ENCODE assay signal across 8 cellular contexts in genomic region chr7:144834516-144835165, GRCh38. TPM values are rescaled to one million over a fixed set of nuclear protein-coding genes. Genes with fewer than 3 reads are reported as not detected.
A peak's percentile ranks its signal among the peaks of the same experiment; 100 is the strongest.
DNase-seq lines count a peak whose midpoint lies in the region; ATAC-seq and TF ChIP-seq lines count a peak whose summit lies in the region.

No MANE protein-coding gene starts in this region.

- peak overlapping the region; percentile 98 for H2AFZ ChIP-seq in neuron (ENCODE audit: low read depth, low read length)

- peaks cover 14% of the 10 kb centered on the region for H3K79me2 ChIP-seq in DOHH2 (ENCODE audit: control insufficient read depth, low read length)

- H3K4me1 Mint-ChIP-seq in activated CD4-positive, alpha-beta T cell treated with anti-CD3 and anti-CD28 coated beads, Interleukin-2, amount 10 ng/mL, durations not matched to agents 7 days and 5 days: peaks cover 48% of the 10 kb centered on the region

- H3K9me2 ChIP-seq in DOHH2 (replicated peaks; ENCODE audit: control insufficient read depth, low read length): no peaks in the 10 kb centered on the region

- H3K9me3 Mint-ChIP-seq in activated CD4-positive, alpha-beta T cell treated with anti-CD3 and anti-CD28 coated beads, Interleukin-2, amount 10 ng/mL, durations not matched to agents 7 days and 5 days: peaks cover 19% of the 10 kb centered on the region

- no peaks in the 10 kb centered on the region for H3K36me3 ChIP-seq in DOHH2 (ENCODE audit: control insufficient read depth, low read length)
- H3K36me3 ChIP-seq in esophagus (ENCODE audit: control insufficient read depth in 2 of 2, insufficient read depth in 2 of 2, low read length in 1 of 2): no peaks in the 10 kb centered on the region
- H3K36me3 ChIP-seq in neuron (ENCODE audit: insufficient read depth, low read length): no peaks in the 10 kb centered on the region

- ATAC-seq in GM21528 (IDR thresholded peaks at IDR 0.05; ENCODE audit: low FRiP score, unreplicated experiment): peak; percentile 42

- peak overlapping the region; percentile 93 for H3K4me3 Mint-ChIP-seq in activated CD4-positive, alpha-beta T cell treated with anti-CD3 and anti-CD28 coated beads, Interleukin-2, amount 10 ng/mL, durations not matched to agents 7 days and 5 days

- H3K27me3 ChIP-seq in DOHH2 (ENCODE audit: control insufficient read depth, low read length) (no peaks in the 10 kb centered on the region), esophagus (ENCODE audit: control insufficient read depth in 1 of 2, insufficient read depth in 2 of 2, low read length in 2 of 2) (no peaks in the 10 kb centered on the region), neuron (ENCODE audit: insufficient read depth, low read length) (no peaks in the 10 kb centered on the region)

- 29 to 31% methylated on average over 15 of the region's 15 CpGs for WGBS in esophagus, 2 donors

- 0 out of 2 replicates have a peak, but pooled peaks cover 8% of the 10 kb centered on the region for H3F3A ChIP-seq in DOHH2 (ENCODE audit: control insufficient read depth, insufficient read depth)

- H3K9me3 ChIP-seq in DOHH2 (ENCODE audit: control insufficient read depth, insufficient read depth, low read length) (peaks cover 5% of the 10 kb centered on the region; the same call in 1 of the 2 replicates), esophagus (ENCODE audit: control insufficient read depth in 2 of 2, insufficient read depth in 1 of 2, low read depth in 1 of 2, low read length in 1 of 2) (no peaks in the 10 kb centered on the region), neuron (ENCODE audit: low read length) (no peaks in the 10 kb centered on the region)

- POLR2A ChIA-PET in activated CD4-positive, alpha-beta T cell treated with anti-CD3 and anti-CD28 coated beads, Interleukin-2, amount 10 ng/mL, durations not matched to agents 7 days and 5 days (lab: Charles Lee): interaction anchor here (0.7 to 2.3 kb wide), 3 partner anchors 13 to 911 kb away, joined by 5 to 12 read pairs (median 11); no protein-coding TSS in a partner anchor

- peaks cover 39% of the 10 kb centered on the region for H3K4me1 ChIP-seq in DOHH2 (ENCODE audit: control insufficient read depth, low read length)
- H3K4me1 ChIP-seq in esophagus (ENCODE audit: control insufficient read depth in 2 of 2, insufficient read depth in 2 of 2, low read length in 1 of 2): no peaks in the 10 kb centered on the region
- H3K4me1 ChIP-seq in neuron (ENCODE audit: insufficient read depth, low read length): peaks cover 3% of the 10 kb centered on the region

- peak overlapping the region; percentile 79 for H3K27ac ChIP-seq in DOHH2 (ENCODE audit: low read depth, low read length)
- H3K27ac ChIP-seq in esophagus (ENCODE audit: low read depth in 2 of 2, low read length in 1 of 2): peak overlapping the region; percentile 56 to 90

- peak overlapping the region; percentile 95 for H3K4me2 ChIP-seq in DOHH2 (ENCODE audit: low read length)

- DNase-seq in KBM-7: peak; percentile 80
- peak; percentile 44 for DNase-seq in activated CD4-positive, alpha-beta T cell treated with anti-CD3 and anti-CD28 coated beads, Interleukin-2, amount 10 ng/mL, durations not matched to agents 7 days and 5 days
- DNase-seq in dedifferentiated amniotic fluid mesenchymal stem cell (ENCODE audit: extremely low spot score): no peak
- DNase-seq in NCI-H748 (lab: John Stamatoyannopoulos, UW; ENCODE audit: unreplicated experiment): no peak

- no peaks in the 10 kb centered on the region for H3K27me3 Mint-ChIP-seq in activated CD4-positive, alpha-beta T cell treated with anti-CD3 and anti-CD28 coated beads, Interleukin-2, amount 10 ng/mL, durations not matched to agents 7 days and 5 days

- H3K27ac Mint-ChIP-seq in activated CD4-positive, alpha-beta T cell treated with anti-CD3 and anti-CD28 coated beads, Interleukin-2, amount 10 ng/mL, durations not matched to agents 7 days and 5 days: peak overlapping the region; percentile 99

- TF ChIP-seq CTCF in DOHH2 (IDR thresholded peaks at IDR 0.05; ENCODE audit: low read depth, low read length, poor library complexity, severe bottlenecking): no peak

- peaks cover 28% of the 10 kb centered on the region for H3K36me3 Mint-ChIP-seq in activated CD4-positive, alpha-beta T cell treated with anti-CD3 and anti-CD28 coated beads, Interleukin-2, amount 10 ng/mL, durations not matched to agents 7 days and 5 days (ENCODE audit: low read depth)

- H3K4me3 ChIP-seq in DOHH2 (ENCODE audit: low read length) (peak overlapping the region; percentile 90), esophagus (ENCODE audit: low read depth in 1 of 2, low read length in 2 of 2) (peak overlapping the region; percentile 69 to 82), neuron (ENCODE audit: low read length) (peak overlapping the region; percentile 78)

- in situ Hi-C loops in KBM-7 (cut with MboI; ENCODE audit: low pct_unique_long_range_greater_than_20kb, low sequenced_read_pairs): no loop called here

- H4K20me1 ChIP-seq in DOHH2 (ENCODE audit: control insufficient read depth, insufficient read depth, low read depth, low read length): no peaks in the 10 kb centered on the region

- CTCF ChIA-PET in activated CD4-positive, alpha-beta T cell treated with anti-CD3 and anti-CD28 coated beads, Interleukin-2, amount 10 ng/mL, durations not matched to agents 7 days and 5 days (lab: Charles Lee): interaction anchor here (1.0 to 2.0 kb wide), 4 partner anchors 8 to 48 kb away, joined by 3 to 7 read pairs (median 4); no protein-coding TSS in a partner anchor

RNA-seq across cellular contexts. Expression of gene TPK1, which starts 1.2 kb away (rescaled TPM):
- 10 to 100 TPM; 11.8 to 13.2 TPM for total RNA-seq in activated CD4-positive, alpha-beta T cell treated with anti-CD3 and anti-CD28 coated beads, Interleukin-2, amount 10 ng/mL, durations not matched to agents 7 days and 5 days
- 1 to 10 TPM in 1 of 2 donors, under 1 TPM in 1; 0.63 to 1.8 TPM for polyA plus RNA-seq in esophagus

Comparison
In these comparisons a context has a peak if more than half of its experiments do, and no peak if none do; other contexts are left out.
1. DNase-seq: peak in KBM-7 (single experiment) and activated CD4-positive, alpha-beta T cell treated with anti-CD3 and anti-CD28 coated beads, Interleukin-2, amount 10 ng/mL, durations not matched to agents 7 days and 5 days (single experiment); none in dedifferentiated amniotic fluid mesenchymal stem cell (single experiment) and NCI-H748 (single experiment).
2. Peak in every context shown above with its lines, with median percentiles within 50 percentile points of each other: H3K4me3 ChIP-seq.